In the genomic region with DNA sequence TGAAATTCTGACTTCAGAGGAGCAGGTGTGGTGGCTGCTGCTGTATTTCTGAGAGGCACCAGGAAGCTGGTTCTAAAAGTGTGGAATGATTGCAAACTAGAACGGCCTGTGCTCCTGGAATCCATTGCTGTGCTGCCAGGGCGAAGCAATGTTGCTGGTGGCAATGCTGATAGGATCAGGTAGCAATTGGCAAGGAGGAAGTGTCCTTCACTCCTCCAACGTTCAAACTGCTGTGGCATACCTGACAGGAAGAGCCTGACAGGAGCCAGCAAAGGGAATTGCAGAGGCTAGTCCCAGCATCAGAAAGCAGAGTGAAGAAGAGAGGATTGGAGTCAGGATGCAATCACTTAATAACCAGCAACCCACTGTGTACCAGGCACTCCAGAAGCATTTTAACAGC, we compare ENCODE assay signal across 1 cellular context.
TF ChIP-seq lines count a peak whose summit lies in the region.

No MANE protein-coding gene starts in this region.

TF ChIP-seq in GM23338, 12 proteins besides CTCF, POLR2A, EP300 and RAD21 (continued from another document):
- TF ChIP-seq, protein P1, sequence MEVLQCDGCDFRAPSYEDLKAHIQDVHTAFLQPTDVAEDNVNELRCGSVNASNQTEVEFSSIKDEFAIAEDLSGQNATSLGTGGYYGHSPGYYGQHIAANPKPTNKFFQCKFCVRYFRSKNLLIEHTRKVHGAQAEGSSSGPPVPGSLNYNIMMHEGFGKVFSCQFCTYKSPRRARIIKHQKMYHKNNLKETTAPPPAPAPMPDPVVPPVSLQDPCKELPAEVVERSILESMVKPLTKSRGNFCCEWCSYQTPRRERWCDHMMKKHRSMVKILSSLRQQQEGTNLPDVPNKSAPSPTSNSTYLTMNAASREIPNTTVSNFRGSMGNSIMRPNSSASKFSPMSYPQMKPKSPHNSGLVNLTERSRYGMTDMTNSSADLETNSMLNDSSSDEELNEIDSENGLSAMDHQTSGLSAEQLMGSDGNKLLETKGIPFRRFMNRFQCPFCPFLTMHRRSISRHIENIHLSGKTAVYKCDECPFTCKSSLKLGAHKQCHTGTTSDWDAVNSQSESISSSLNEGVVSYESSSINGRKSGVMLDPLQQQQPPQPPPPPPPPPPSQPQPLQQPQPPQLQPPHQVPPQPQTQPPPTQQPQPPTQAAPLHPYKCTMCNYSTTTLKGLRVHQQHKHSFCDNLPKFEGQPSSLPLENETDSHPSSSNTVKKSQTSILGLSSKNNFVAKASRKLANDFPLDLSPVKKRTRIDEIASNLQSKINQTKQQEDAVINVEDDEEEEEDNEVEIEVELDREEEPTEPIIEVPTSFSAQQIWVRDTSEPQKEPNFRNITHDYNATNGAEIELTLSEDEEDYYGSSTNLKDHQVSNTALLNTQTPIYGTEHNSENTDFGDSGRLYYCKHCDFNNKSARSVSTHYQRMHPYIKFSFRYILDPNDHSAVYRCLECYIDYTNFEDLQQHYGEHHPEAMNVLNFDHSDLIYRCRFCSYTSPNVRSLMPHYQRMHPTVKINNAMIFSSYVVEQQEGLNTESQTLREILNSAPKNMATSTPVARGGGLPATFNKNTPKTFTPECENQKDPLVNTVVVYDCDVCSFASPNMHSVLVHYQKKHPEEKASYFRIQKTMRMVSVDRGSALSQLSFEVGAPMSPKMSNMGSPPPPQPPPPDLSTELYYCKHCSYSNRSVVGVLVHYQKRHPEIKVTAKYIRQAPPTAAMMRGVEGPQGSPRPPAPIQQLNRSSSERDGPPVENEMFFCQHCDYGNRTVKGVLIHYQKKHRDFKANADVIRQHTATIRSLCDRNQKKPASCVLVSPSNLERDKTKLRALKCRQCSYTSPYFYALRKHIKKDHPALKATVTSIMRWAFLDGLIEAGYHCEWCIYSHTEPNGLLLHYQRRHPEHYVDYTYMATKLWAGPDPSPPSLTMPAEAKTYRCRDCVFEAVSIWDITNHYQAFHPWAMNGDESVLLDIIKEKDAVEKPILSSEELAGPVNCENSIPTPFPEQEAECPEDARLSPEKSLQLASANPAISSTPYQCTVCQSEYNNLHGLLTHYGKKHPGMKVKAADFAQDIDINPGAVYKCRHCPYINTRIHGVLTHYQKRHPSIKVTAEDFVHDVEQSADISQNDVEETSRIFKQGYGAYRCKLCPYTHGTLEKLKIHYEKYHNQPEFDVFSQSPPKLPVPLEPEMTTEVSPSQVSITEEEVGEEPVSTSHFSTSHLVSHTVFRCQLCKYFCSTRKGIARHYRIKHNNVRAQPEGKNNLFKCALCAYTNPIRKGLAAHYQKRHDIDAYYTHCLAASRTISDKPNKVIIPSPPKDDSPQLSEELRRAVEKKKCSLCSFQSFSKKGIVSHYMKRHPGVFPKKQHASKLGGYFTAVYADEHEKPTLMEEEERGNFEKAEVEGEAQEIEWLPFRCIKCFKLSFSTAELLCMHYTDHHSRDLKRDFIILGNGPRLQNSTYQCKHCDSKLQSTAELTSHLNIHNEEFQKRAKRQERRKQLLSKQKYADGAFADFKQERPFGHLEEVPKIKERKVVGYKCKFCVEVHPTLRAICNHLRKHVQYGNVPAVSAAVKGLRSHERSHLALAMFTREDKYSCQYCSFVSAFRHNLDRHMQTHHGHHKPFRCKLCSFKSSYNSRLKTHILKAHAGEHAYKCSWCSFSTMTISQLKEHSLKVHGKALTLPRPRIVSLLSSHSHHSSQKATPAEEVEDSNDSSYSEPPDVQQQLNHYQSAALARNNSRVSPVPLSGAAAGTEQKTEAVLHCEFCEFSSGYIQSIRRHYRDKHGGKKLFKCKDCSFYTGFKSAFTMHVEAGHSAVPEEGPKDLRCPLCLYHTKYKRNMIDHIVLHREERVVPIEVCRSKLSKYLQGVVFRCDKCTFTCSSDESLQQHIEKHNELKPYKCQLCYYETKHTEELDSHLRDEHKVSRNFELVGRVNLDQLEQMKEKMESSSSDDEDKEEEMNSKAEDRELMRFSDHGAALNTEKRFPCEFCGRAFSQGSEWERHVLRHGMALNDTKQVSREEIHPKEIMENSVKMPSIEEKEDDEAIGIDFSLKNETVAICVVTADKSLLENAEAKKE (CRISPR knock-in tag; IDR thresholded peaks at IDR 0.05), result no peak
